ENCODE assay signal across 24 cellular contexts in the genomic region with DNA sequence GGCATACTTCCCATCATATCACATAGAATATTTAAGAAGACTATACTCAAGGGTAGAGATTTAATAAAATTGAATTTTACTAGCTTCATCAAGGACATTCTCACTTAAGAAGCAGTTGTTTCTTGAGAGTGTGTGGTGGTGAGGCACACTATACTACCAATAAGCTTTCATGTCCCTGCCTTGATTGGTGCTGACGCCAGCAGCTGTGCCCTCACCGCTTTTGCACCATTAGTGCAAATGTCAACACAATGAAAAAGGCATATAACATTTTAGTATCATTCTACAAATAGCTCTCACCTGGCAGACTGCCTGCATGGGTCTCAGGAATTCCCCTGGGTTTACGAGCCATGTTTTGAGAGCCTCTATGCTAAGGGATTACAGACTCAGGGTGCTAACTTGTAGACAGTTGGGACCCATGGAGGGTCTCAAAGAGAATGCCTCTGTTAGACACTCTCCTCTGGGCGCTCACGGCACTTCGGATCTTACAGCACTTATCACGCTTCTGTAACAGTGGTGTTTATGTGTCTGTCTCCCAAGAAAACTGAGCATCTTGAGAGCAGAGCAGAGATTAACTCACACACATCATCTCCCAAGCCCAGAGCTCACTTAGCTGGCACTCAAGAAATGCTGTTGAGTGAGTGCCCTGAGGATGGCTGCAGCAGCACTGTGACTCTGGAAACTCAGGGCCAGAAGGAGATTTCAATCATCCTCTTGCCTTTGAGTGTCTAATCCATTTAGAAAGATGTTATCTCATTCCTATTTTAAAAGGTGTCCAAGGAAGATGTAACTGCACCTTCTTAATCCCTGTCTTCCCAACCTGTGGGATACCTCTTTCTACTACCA.
DNase-seq lines count a peak whose midpoint lies in the region.
"Had no signal": no experiment of that assay in that cellular context is flagged by ENCODE, and none has a peak within 500 bp of the region (broad histone marks: within the 10 kb centered on the region; RNA-seq: fewer than 3 reads in every experiment).

No MANE protein-coding gene starts in this region.

- peaks cover 8% of the 10 kb centered on the region for H3K4me1 ChIP-seq in endocrine pancreas (ENCODE audit: control insufficient read depth, insufficient read depth, low read length)
- H3K4me1 ChIP-seq: A549; BLaER1 treated with 17β-estradiol and CSF1 and Interleukin-3, amounts not matched to agents 10 nM and 100 nM; foreskin keratinocyte; HAP-1; prostate gland had no signal

- H3K36me3 ChIP-seq in endocrine pancreas (ENCODE audit: control insufficient read depth, insufficient read depth, low read length) = no peaks in the 10 kb centered on the region
- H3K36me3 ChIP-seq: cardiac muscle cell, HAP-1, prostate gland had no signal

- H3K9me3 ChIP-seq in endocrine pancreas (ENCODE audit: control insufficient read depth, low read length) = no peaks in the 10 kb centered on the region
- H3K9me3 ChIP-seq: A549, HAP-1, prostate gland had no signal

- H3K27me3 ChIP-seq in endocrine pancreas (ENCODE audit: control insufficient read depth, insufficient read depth, low read length) = no peaks in the 10 kb centered on the region
- H3K27me3 ChIP-seq: BLaER1 treated with 17β-estradiol and CSF1 and Interleukin-3, amounts not matched to agents 10 nM and 100 nM; cardiac muscle cell; dorsolateral prefrontal cortex; foreskin keratinocyte; stomach had no signal

- peak overlapping the region; percentile 7 for H3K4me3 ChIP-seq in endocrine pancreas (ENCODE audit: control insufficient read depth, insufficient read depth, low read length)
- H3K4me3 ChIP-seq: A549; BLaER1 treated with 17β-estradiol and CSF1 and Interleukin-3, amounts not matched to agents 10 nM and 100 nM; cardiac muscle cell; dorsolateral prefrontal cortex; HAP-1; K562; prostate gland; stomach had no signal

- no peak overlapping the region for H3K9ac ChIP-seq in endocrine pancreas (ENCODE audit: control insufficient read depth, insufficient read depth, low read length)
- H3K9ac ChIP-seq: BLaER1 treated with 17β-estradiol and CSF1 and Interleukin-3, amounts not matched to agents 10 nM and 100 nM had no signal

- DNase-seq in DMS153 (lab: John Stamatoyannopoulos, UW) = peak; percentile 92
- peak; percentile 86 for DNase-seq in NCI-H1105 treated with DMSO at 0.1 percent for 48 hours (lab: John Stamatoyannopoulos, UW)
- DNase-seq in NCI-H524 treated with DMSO at 0.1 percent for 48 hours (lab: John Stamatoyannopoulos, UW) = peak; percentile 82
- no peak for DNase-seq in stimulated activated CD4-positive, alpha-beta T cell treated with anti-CD3 and anti-CD28 coated beads, Interleukin-4, amount 100 ng/mL, for 1 hour
- DNase-seq in HT-29 (ENCODE audit: low spot score) = no peak
- DNase-seq in GM19240 (ENCODE audit: insufficient read length, low spot score) = no peak
- DNase-seq in pons (ENCODE audit: low spot score) = no peak
- DNase-seq: activated CD4-positive, alpha-beta T cell treated with anti-CD3 and anti-CD28 coated beads, Interleukin-2, amount 50 U/mL, for 48 hours; activated gamma-delta T cell treated with Interleukin-2 at 50 U/mL for 16 hours; activated T-cell treated with anti-CD3 and anti-CD28 coated beads for 4 hours; DMS 273 treated with DMSO at 0.1 percent for 48 hours; dorsolateral prefrontal cortex; foreskin keratinocyte; small intestine; stimulated activated CD4-positive, alpha-beta T cell treated with anti-CD3 and anti-CD28 coated beads, Interleukin-2, amount 100 ng/mL, for 48 hours; stomach; T-helper 1 cell had no signal

Comparison
In these comparisons a context has a peak if more than half of its experiments do, and no peak if none do; other contexts are left out.
1. DNase-seq: peak in DMS153 (single experiment), NCI-H1105 treated with DMSO at 0.1 percent for 48 hours (single experiment) and NCI-H524 treated with DMSO at 0.1 percent for 48 hours (single experiment); none in stimulated activated CD4-positive, alpha-beta T cell treated with anti-CD3 and anti-CD28 coated beads, Interleukin-4, amount 100 ng/mL, for 1 hour (single experiment), HT-29 (single experiment), GM19240 (single experiment) and pons (single experiment).